In the genomic region with DNA sequence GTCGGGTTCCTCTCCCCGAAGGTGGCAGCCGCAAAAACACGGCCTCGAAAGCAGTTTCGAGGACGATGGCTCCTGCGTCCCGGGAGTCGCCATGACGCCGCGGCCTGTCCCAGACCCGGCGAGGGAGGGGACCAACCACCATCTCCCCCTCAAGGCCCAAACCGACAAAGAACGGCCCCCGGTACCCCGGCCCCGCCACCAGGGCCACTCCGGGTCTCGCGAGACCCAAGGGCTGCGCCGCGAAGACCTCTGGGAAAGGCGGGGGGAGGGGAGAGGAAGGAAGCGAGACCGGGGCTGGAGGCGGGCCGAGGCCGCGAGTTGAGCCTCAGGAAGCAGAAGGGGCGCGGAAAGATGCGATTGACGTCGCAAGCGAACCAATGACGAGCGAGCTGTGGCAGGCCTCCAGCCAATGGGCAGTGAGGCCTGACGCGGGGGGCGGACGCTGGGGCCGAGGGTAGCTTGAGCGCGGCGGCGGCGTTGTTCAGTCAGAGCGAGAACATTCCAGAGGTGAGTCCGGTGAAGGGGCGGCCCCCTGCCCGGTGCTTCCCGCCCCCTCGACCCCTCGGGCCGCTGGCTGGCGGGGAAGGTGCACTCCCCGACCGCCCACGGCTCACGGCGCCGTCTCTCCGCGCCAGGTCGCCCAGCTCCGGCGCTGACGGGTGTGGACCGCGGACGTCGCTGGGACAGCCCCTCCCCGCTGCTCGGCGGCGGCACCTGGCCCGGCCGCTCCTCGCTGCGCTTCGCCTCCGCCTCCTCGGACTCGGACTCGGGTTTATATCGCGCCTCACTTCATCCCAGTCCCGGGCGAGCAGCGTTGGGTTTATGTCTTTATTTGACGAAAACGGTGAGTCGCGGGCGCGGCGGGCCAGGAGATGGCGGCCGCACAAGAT, we compare ENCODE assay signal across 1 cellular context.
TF ChIP-seq lines count a peak whose summit lies in the region.

Gene EIF5, plus strand, starts transcription at position 484 of the 890 bp plus-strand sequence. CDS start 1,624 bp downstream, outside the sequence.

TF ChIP-seq in WTC11, 78 proteins besides CTCF, POLR2A, EP300 and RAD21 (continued from another document):
- TF ChIP-seq, protein P1, sequence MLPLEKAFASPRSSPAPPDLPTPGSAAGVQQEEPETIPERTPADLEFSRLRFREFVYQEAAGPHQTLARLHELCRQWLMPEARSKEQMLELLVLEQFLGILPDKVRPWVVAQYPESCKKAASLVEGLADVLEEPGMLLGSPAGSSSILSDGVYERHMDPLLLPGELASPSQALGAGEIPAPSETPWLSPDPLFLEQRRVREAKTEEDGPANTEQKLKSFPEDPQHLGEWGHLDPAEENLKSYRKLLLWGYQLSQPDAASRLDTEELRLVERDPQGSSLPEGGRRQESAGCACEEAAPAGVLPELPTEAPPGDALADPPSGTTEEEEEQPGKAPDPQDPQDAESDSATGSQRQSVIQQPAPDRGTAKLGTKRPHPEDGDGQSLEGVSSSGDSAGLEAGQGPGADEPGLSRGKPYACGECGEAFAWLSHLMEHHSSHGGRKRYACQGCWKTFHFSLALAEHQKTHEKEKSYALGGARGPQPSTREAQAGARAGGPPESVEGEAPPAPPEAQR (CRISPR knock-in tag; IDR thresholded peaks at IDR 0.05): no peak
TF ChIP-seq in WTC11: peak in this region for 33.
